2 cellular contexts compared by ENCODE assay signal in genomic region chr11:62694455-62695167, GRCh38.
A peak's percentile ranks its signal among the peaks of the same experiment; 100 is the strongest.
TF ChIP-seq lines count a peak whose summit lies in the region.

No MANE protein-coding gene starts in this region.

TF ChIP-seq in HEK293T, 16 proteins besides CTCF, POLR2A, EP300 and RAD21:
- TF ChIP-seq LEF1 (IDR thresholded peaks at IDR 0.05; ENCODE audit: borderline replicate concordance) (no peak), BHLHE40 (IDR thresholded peaks at IDR 0.05; ENCODE audit: borderline replicate concordance) (no peak), SUZ12 (IDR thresholded peaks at IDR 0.05) (no peak), FOXA1 (IDR thresholded peaks at IDR 0.05) (no peak), CTBP1 (IDR thresholded peaks at IDR 0.05; ENCODE audit: borderline replicate concordance) (no peak), NFRKB (IDR thresholded peaks at IDR 0.05) (no peak), TARDBP (IDR thresholded peaks at IDR 0.05) (no peak), ARNT (IDR thresholded peaks at IDR 0.05) (no peak)

TF ChIP-seq in neural cell, 6 proteins besides CTCF, POLR2A, EP300 and RAD21:
- TF ChIP-seq REST (IDR thresholded peaks at IDR 0.05; ENCODE audit: borderline replicate concordance) (no peak), SMC3 (conservative IDR thresholded peaks at IDR 0.05; ENCODE audit: poor library complexity) (peak; percentile 65), TAF1 (IDR thresholded peaks at IDR 0.05; ENCODE audit: low read depth) (no peak), EZH2 (IDR thresholded peaks at IDR 0.05; ENCODE audit: borderline replicate concordance, insufficient read depth, low read length, poor library complexity, severe bottlenecking) (no peak), MXI1 (conservative IDR thresholded peaks at IDR 0.05; ENCODE audit: poor library complexity, severe bottlenecking) (no peak)
